In the genomic region with DNA sequence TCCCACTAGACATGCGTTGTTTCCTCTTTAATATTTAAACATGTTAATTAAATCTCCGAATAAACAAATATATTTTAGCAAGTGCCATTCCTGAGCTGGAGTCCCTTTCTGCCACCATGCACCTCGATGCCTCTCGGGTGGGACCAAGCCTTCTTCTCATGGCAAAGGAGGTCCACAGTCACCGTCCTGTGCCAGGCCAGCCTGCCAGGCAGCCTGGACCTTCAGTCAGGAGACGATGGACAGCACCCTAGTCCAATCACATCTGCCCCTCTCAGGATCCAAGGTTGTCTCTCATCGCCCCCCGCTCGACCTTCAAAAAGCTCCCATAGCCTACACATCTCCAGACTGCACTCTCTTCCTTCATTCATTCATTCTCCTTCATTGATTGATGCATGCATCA, we compare ENCODE assay signal across 36 cellular contexts. TPM values are rescaled to one million over a fixed set of nuclear protein-coding genes. Genes with fewer than 3 reads are reported as not detected.
"Had no signal": no experiment of that assay in that cellular context is flagged by ENCODE, and none has a peak within 500 bp of the region (broad histone marks: within the 10 kb centered on the region; RNA-seq: fewer than 3 reads in every experiment).

No MANE protein-coding gene starts in this region.

- ATAC-seq: activated CD8-positive, alpha-beta T cell treated with anti-CD3 and anti-CD28 coated beads for 36 hours; activated naive CD4-positive, alpha-beta T cell treated with anti-CD3 and anti-CD28 coated beads, Interleukin-2, amount 50 U/mL, for 72 hours; activated T-cell treated with anti-CD3 and anti-CD28 coated beads, Interleukin-2, amount 50 U/mL, for 4 hours; activated T-cell treated with anti-CD3 and anti-CD28 coated beads, Interleukin-2, amount 50 U/mL, for 72 hours; activated T-helper 17 cell treated with anti-CD3 and anti-CD28 coated beads, Interleukin-2, amount 50 U/mL, for 72 hours; body of pancreas had no signal

- FAIRE-seq: astrocyte, bronchial epithelial cell, TTC549 had no signal

- DNase-seq: activated B cell treated with CpG ODN at 0.5 μM for 24 hours; activated CD4-positive, alpha-beta memory T cell treated with anti-CD3 and anti-CD28 coated beads for 36 hours; activated CD4-positive, alpha-beta T cell treated with anti-CD3 and anti-CD28 coated beads for 4 hours; activated CD4-positive, alpha-beta T cell treated with anti-CD3 and anti-CD28 coated beads, Interleukin-2, amount 10 ng/mL, durations not matched to agents 24 days and 14 days; activated CD4-positive, alpha-beta T cell treated with anti-CD3 and anti-CD28 coated beads, Interleukin-2, amount 50 U/mL, for 1 hour; activated CD4-positive, alpha-beta T cell treated with anti-CD3 and anti-CD28 coated beads, Interleukin-2, amount 50 U/mL, for 4 hours; activated CD4-positive, CD25-positive, alpha-beta regulatory T cell treated with anti-CD3 and anti-CD28 coated beads, Interleukin-2, amount 50 U/mL, for 72 hours; activated CD8-positive, alpha-beta memory T cell treated with anti-CD3 and anti-CD28 coated beads, Interleukin-2, amount 50 U/mL, for 4 hours; activated CD8-positive, alpha-beta T cell treated with anti-CD3 and anti-CD28 coated beads for 36 hours; activated gamma-delta T cell treated with Interleukin-2 at 50 U/mL for 16 hours; activated naive CD4-positive, alpha-beta T cell; activated naive CD4-positive, alpha-beta T cell treated with anti-CD3 and anti-CD28 coated beads for 36 hours; activated naive CD4-positive, alpha-beta T cell treated with anti-CD3 and anti-CD28 coated beads, Interleukin-2, amount 50 U/mL, for 16 hours; activated naive CD8-positive, alpha-beta T cell treated with anti-CD3 and anti-CD28 coated beads for 36 hours; activated T-cell treated with anti-CD3 and anti-CD28 coated beads for 4 hours; activated T-cell treated with anti-CD3 and anti-CD28 coated beads, Interleukin-2, amount 50 U/mL, for 1 hour; activated T-cell treated with anti-CD3 and anti-CD28 coated beads, Interleukin-2, amount 50 U/mL, for 4 hours; activated T-cell treated with anti-CD3 and anti-CD28 coated beads, Interleukin-2, amount 50 U/mL, for 72 hours; adrenal gland; amniotic stem cell; body of pancreas; central memory CD4-positive, alpha-beta T cell; T-helper 1 cell; T-helper 2 cell; T-helper 9 cell had no signal

- H3K27ac ChIP-seq: adrenal gland, body of pancreas, cardiac muscle cell, VCaP had no signal

- H3K36me3 ChIP-seq: adrenal gland, cardiac muscle cell had no signal

- H3K36me3 Mint-ChIP-seq: activated CD4-positive, alpha-beta memory T cell treated with anti-CD3 and anti-CD28 coated beads for 36 hours; activated naive CD4-positive, alpha-beta T cell treated with anti-CD3 and anti-CD28 coated beads, Interleukin-2, amount 50 U/mL, for 72 hours; activated naive CD8-positive, alpha-beta T cell treated with anti-CD3 and anti-CD28 coated beads for 36 hours had no signal

- H3K9me3 ChIP-seq: adrenal gland, body of pancreas had no signal

- H3K4me1 ChIP-seq: body of pancreas had no signal

- H3K27ac Mint-ChIP-seq: activated B cell treated with CpG ODN at 0.5 μM for 24 hours; activated CD4-positive, alpha-beta memory T cell treated with anti-CD3 and anti-CD28 coated beads for 36 hours; activated CD4-positive, alpha-beta T cell treated with anti-CD3 and anti-CD28 coated beads, Interleukin-2, amount 10 ng/mL, durations not matched to agents 24 days and 14 days; activated CD8-positive, alpha-beta T cell treated with anti-CD3 and anti-CD28 coated beads for 36 hours; activated naive CD4-positive, alpha-beta T cell treated with anti-CD3 and anti-CD28 coated beads for 36 hours; activated naive CD4-positive, alpha-beta T cell treated with anti-CD3 and anti-CD28 coated beads, Interleukin-2, amount 50 U/mL, for 72 hours; activated naive CD8-positive, alpha-beta T cell treated with anti-CD3 and anti-CD28 coated beads for 36 hours; activated T-cell treated with anti-CD3 and anti-CD28 coated beads, Interleukin-2, amount 50 U/mL, for 72 hours; activated T-helper 1 cell treated with anti-CD3 and anti-CD28 coated beads, Interleukin-12 subunit alpha, Interleukin-12 subunit beta, Interleukin-2, Interleukin-4 antibody, amounts not matched to agents 30 ng/mL and 10 ng/mL and 1 ng/mL, durations not matched to agents 14 hours and 24 hours and 36 hours; activated T-helper 17 cell treated with anti-CD3 and anti-CD28 coated beads, Interleukin-2, amount 50 U/mL, for 72 hours; T-helper 1 cell treated with Interleukin-12 subunit alpha and Interleukin-12 subunit beta and Interleukin-4 antibody, amounts not matched to agents 30 μg/mL and 1 μg/mL, for 36 hours; T-helper 2 cell treated with Interferon-gamma antibody and Interleukin-4, amounts not matched to agents 5 μg/mL and 100 μg/mL, for 36 hours had no signal

- H3K27me3 ChIP-seq: adrenal gland, cardiac muscle cell had no signal

- H3K9me3 Mint-ChIP-seq: activated B cell treated with CpG ODN at 0.5 μM for 24 hours; activated CD4-positive, alpha-beta memory T cell treated with anti-CD3 and anti-CD28 coated beads for 36 hours; activated CD4-positive, alpha-beta T cell treated with anti-CD3 and anti-CD28 coated beads, Interleukin-2, amount 10 ng/mL, durations not matched to agents 24 days and 14 days; activated CD8-positive, alpha-beta T cell treated with anti-CD3 and anti-CD28 coated beads for 36 hours; activated naive CD4-positive, alpha-beta T cell treated with anti-CD3 and anti-CD28 coated beads for 36 hours; activated naive CD4-positive, alpha-beta T cell treated with anti-CD3 and anti-CD28 coated beads, Interleukin-2, amount 50 U/mL, for 72 hours; activated naive CD8-positive, alpha-beta T cell treated with anti-CD3 and anti-CD28 coated beads for 36 hours; activated T-cell treated with anti-CD3 and anti-CD28 coated beads, Interleukin-2, amount 50 U/mL, for 4 hours; activated T-cell treated with anti-CD3 and anti-CD28 coated beads, Interleukin-2, amount 50 U/mL, for 72 hours; activated T-helper 1 cell treated with anti-CD3 and anti-CD28 coated beads, Interleukin-12 subunit alpha, Interleukin-12 subunit beta, Interleukin-2, Interleukin-4 antibody, amounts not matched to agents 30 ng/mL and 10 ng/mL and 1 ng/mL, durations not matched to agents 14 hours and 24 hours and 36 hours; activated T-helper 17 cell treated with anti-CD3 and anti-CD28 coated beads, Interleukin-2, amount 50 U/mL, for 72 hours; T-helper 1 cell treated with Interleukin-12 subunit alpha and Interleukin-12 subunit beta and Interleukin-4 antibody, amounts not matched to agents 30 μg/mL and 1 μg/mL, for 36 hours; T-helper 2 cell treated with Interferon-gamma antibody and Interleukin-4, amounts not matched to agents 5 μg/mL and 100 μg/mL, for 36 hours had no signal

- H3K4me3 ChIP-seq: adrenal gland, body of pancreas, cardiac muscle cell had no signal

- H3K4me1 Mint-ChIP-seq: activated B cell treated with CpG ODN at 0.5 μM for 24 hours; activated CD4-positive, alpha-beta T cell treated with anti-CD3 and anti-CD28 coated beads, Interleukin-2, amount 10 ng/mL, durations not matched to agents 24 days and 14 days; activated naive CD8-positive, alpha-beta T cell treated with anti-CD3 and anti-CD28 coated beads for 36 hours; activated T-helper 17 cell treated with anti-CD3 and anti-CD28 coated beads, Interleukin-2, amount 50 U/mL, for 72 hours had no signal

- H3K4me3 Mint-ChIP-seq: activated B cell treated with CpG ODN at 0.5 μM for 24 hours; activated CD4-positive, alpha-beta memory T cell treated with anti-CD3 and anti-CD28 coated beads for 36 hours; activated CD4-positive, alpha-beta T cell treated with anti-CD3 and anti-CD28 coated beads, Interleukin-2, amount 10 ng/mL, durations not matched to agents 24 days and 14 days; activated CD8-positive, alpha-beta T cell treated with anti-CD3 and anti-CD28 coated beads for 36 hours; activated naive CD4-positive, alpha-beta T cell treated with anti-CD3 and anti-CD28 coated beads for 36 hours; activated naive CD8-positive, alpha-beta T cell treated with anti-CD3 and anti-CD28 coated beads for 36 hours; activated T-cell treated with anti-CD3 and anti-CD28 coated beads, Interleukin-2, amount 50 U/mL, for 4 hours; activated T-cell treated with anti-CD3 and anti-CD28 coated beads, Interleukin-2, amount 50 U/mL, for 72 hours; activated T-helper 1 cell treated with anti-CD3 and anti-CD28 coated beads, Interleukin-12 subunit alpha, Interleukin-12 subunit beta, Interleukin-2, Interleukin-4 antibody, amounts not matched to agents 30 ng/mL and 10 ng/mL and 1 ng/mL, durations not matched to agents 14 hours and 24 hours and 36 hours; activated T-helper 17 cell treated with anti-CD3 and anti-CD28 coated beads, Interleukin-2, amount 50 U/mL, for 72 hours; T-helper 1 cell treated with Interleukin-12 subunit alpha and Interleukin-12 subunit beta and Interleukin-4 antibody, amounts not matched to agents 30 μg/mL and 1 μg/mL, for 36 hours; T-helper 2 cell treated with Interferon-gamma antibody and Interleukin-4, amounts not matched to agents 5 μg/mL and 100 μg/mL, for 36 hours had no signal

RNA-seq across cellular contexts. Expression of gene NTRK3, which starts 22.6 kb away (rescaled TPM):
- total RNA-seq: activated B cell treated with CpG ODN at 0.5 μM for 24 hours; activated CD8-positive, alpha-beta memory T cell treated with anti-CD3 and anti-CD28 coated beads for 36 hours; activated CD8-positive, alpha-beta T cell treated with anti-CD3 and anti-CD28 coated beads for 36 hours; activated naive CD8-positive, alpha-beta T cell treated with anti-CD3 and anti-CD28 coated beads for 36 hours; bronchial epithelial cell had no signal
